9 cellular contexts compared by ENCODE assay signal in genomic region chr3:75643031-75643800, GRCh38. TPM values are rescaled to one million over a fixed set of nuclear protein-coding genes. Genes with fewer than 3 reads are reported as not detected.
DNase-seq lines count a peak whose midpoint lies in the region; ATAC-seq and TF ChIP-seq lines count a peak whose summit lies in the region.
"Not testable (repeated sequence)": the region's sequence is repeated elsewhere in the genome, so short reads cannot be mapped to it uniquely, and the experiment has no call there.
"Had no signal": no experiment of that assay in that cellular context is flagged by ENCODE, and none has a peak within 500 bp of the region (broad histone marks: within the 10 kb centered on the region; RNA-seq: fewer than 3 reads in every experiment).

No MANE protein-coding gene starts in this region.

- not testable (repeated sequence) for H3K27ac Mint-ChIP-seq in activated B cell treated with CpG ODN at 0.5 μM for 24 hours

- CTCF ChIA-PET in activated B cell treated with CpG ODN at 0.5 μM for 24 hours (lab: Charles Lee): interaction anchor here (0.7 kb wide), 1 partner anchor 451 kb away, joined by 3 read pairs; no protein-coding TSS in a partner anchor

- peak overlapping the region; percentile 74 for H3K4me2 ChIP-seq in smooth muscle cell

- H3K27me3 Mint-ChIP-seq in activated B cell treated with CpG ODN at 0.5 μM for 24 hours: not testable (repeated sequence)

- H3K9me3 Mint-ChIP-seq in activated B cell treated with CpG ODN at 0.5 μM for 24 hours: not testable (repeated sequence)

- not testable (repeated sequence) for H3K36me3 Mint-ChIP-seq in activated B cell treated with CpG ODN at 0.5 μM for 24 hours (ENCODE audit: low read depth)

- in situ Hi-C loops in brain microvascular endothelial cell (cut with HindIII; ENCODE audit: low pct_ligation_motif_present, low sequenced_read_pairs): not testable (repeated sequence)

- not testable (repeated sequence) for ATAC-seq in activated B cell treated with CpG ODN at 0.5 μM for 24 hours (ENCODE audit: low read depth)

- DNase-seq in BE2C; activated B cell treated with CpG ODN at 0.5 μM for 24 hours; smooth muscle cell (lab: John Stamatoyannopoulos, UW; ENCODE audit: unreplicated experiment): not testable (repeated sequence)
- DNase-seq in LNCaP clone FGC (ENCODE audit: low read depth) (peak; percentile 3), brain microvascular endothelial cell (peak; percentile 32), fibroblast of villous mesenchyme (ENCODE audit: low read depth) (peak; percentile 59), middle frontal gyrus (ENCODE audit: extremely low spot score, low spot score) (peak; percentile 25)

- not testable (repeated sequence) for H3K79me2 ChIP-seq in smooth muscle cell (ENCODE audit: low read depth)

- TF ChIP-seq CTCF in BE2C (IDR thresholded peaks at IDR 0.05; ENCODE audit: low read depth, low read length): peak; percentile 56
- TF ChIP-seq CTCF in GM12874 (IDR thresholded peaks at IDR 0.05; ENCODE audit: insufficient read depth, low read depth, low read length): peak; percentile 21; the same call in 1 of the 2 replicates
- TF ChIP-seq CTCF in LNCaP clone FGC (IDR thresholded peaks at IDR 0.05; ENCODE audit: control insufficient read depth, extremely low read depth, insufficient read depth): peak; percentile 57
- peak; percentile 59 for TF ChIP-seq CTCF in activated B cell treated with CpG ODN at 0.5 μM for 24 hours (IDR thresholded peaks at IDR 0.05)
- TF ChIP-seq CTCF in brain microvascular endothelial cell (IDR thresholded peaks at IDR 0.05; ENCODE audit: low read depth, low read length, missing control alignments): peak; percentile 49
- TF ChIP-seq CTCF in fibroblast of villous mesenchyme (IDR thresholded peaks at IDR 0.05; ENCODE audit: insufficient read depth, low read depth, low read length): peak; percentile 41
- peak; percentile 49 for TF ChIP-seq CTCF in smooth muscle cell (IDR thresholded peaks at IDR 0.05; ENCODE audit: borderline replicate concordance, insufficient read depth, poor library complexity, severe bottlenecking)

- peak overlapping the region; percentile 62 for H3K4me3 Mint-ChIP-seq in activated B cell treated with CpG ODN at 0.5 μM for 24 hours

- H3K4me1 ChIP-seq in BE2C; smooth muscle cell (ENCODE audit: low read depth): not testable (repeated sequence)

- not testable (repeated sequence) for H3K9me3 ChIP-seq in BE2C; smooth muscle cell (replicated peaks; ENCODE audit: low read depth)

- not testable (repeated sequence) for H4K20me1 ChIP-seq in smooth muscle cell (ENCODE audit: low read depth)

- 23% methylated on average over 20 of the region's 20 CpGs for WGBS in smooth muscle cell (ENCODE audit: low lambda C conversion rate)

- POLR2A ChIA-PET in activated B cell treated with CpG ODN at 0.5 μM for 24 hours (lab: Charles Lee): not testable (repeated sequence)

- not testable (repeated sequence) for H2AFZ ChIP-seq in smooth muscle cell (ENCODE audit: low read depth)

- H3K36me3 ChIP-seq in BE2C; brain microvascular endothelial cell (replicated peaks); smooth muscle cell (ENCODE audit: low read depth): not testable (repeated sequence)

- intact Hi-C loops in activated B cell treated with CpG ODN at 0.5 μM for 24 hours (cut with micrococcal nuclease): loop anchor here (2.0 to 10.0 kb wide), 4 partner anchors 206 to 1378 kb away; no protein-coding TSS in a partner anchor

- not testable (repeated sequence) for H3K4me3 ChIP-seq in BE2C (ENCODE audit: low read depth, low read length); LNCaP clone FGC (ENCODE audit: low read depth, low read length); brain microvascular endothelial cell (ENCODE audit: low read depth, low read length)
- H3K4me3 ChIP-seq in fibroblast of villous mesenchyme (ENCODE audit: low read depth, low read length) (peak overlapping the region; percentile 29), smooth muscle cell (peak overlapping the region; percentile 23)

- H3K27me3 ChIP-seq in BE2C; brain microvascular endothelial cell (replicated peaks); smooth muscle cell (ENCODE audit: low read depth): not testable (repeated sequence)

- peaks cover 16% of the 10 kb centered on the region for H3K4me1 Mint-ChIP-seq in activated B cell treated with CpG ODN at 0.5 μM for 24 hours

- not testable (repeated sequence) for H3F3A ChIP-seq in smooth muscle cell (ENCODE audit: low read depth)

- not testable (repeated sequence) for H3K9ac ChIP-seq in smooth muscle cell (ENCODE audit: low read depth)

- not testable (repeated sequence) for H3K27ac ChIP-seq in brain microvascular endothelial cell; smooth muscle cell (ENCODE audit: low read depth)

RNA-seq across cellular contexts. Expression of gene FRG2C, which starts 20.9 kb away (rescaled TPM):
- not detected for polyA plus RNA-seq in BE2C (2012; ENCODE audit: insufficient read depth, insufficient read length, low read depth)
- total RNA-seq in activated B cell treated with CpG ODN at 0.5 μM for 24 hours: not detected in 2 replicates
- under 0.01 TPM in 1 of 2 replicates, not detected in the other for total RNA-seq in fibroblast of villous mesenchyme
- not detected in 2 replicates for total RNA-seq in smooth muscle cell
- not detected in 2 replicates for polyA plus RNA-seq in smooth muscle cell
- total RNA-seq: mesenteric fat pad had no signal
